ENCODE assay signal across 9 cellular contexts in the genomic region with DNA sequence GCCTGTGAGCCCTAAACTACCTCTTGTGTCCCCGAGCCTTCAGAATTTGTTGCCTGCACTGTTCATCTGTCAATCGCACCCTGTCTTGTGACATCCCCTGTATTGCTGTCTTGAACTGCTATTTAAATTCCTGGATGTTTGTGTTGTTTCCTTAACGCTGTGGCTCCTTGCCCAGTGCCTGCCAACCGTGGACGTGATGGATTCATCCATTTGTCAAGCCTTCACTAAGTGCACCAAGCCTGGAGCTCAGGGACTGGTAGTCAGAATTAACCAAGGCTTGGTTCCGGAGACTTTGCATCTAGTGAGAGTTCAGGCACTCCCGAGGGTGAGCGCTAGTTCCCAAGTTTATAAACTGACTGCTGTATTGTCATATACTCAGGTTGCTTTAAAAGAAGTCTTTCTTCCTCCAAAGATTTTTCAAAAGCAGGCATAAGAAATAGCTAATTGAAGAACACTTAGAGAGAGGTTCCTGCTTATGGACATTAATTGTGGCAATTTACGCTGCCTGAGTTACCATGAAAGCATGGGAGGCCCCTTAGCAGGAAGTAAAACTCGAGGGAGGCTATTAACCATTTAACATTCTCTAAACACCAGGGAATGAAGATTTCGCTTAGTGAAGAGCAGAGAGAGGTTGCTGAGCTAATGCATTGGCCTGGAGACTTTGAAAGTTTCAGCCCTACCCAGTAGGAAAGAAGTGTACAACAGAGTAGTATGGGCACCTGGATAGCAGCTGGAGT. TPM values are rescaled to one million over a fixed set of nuclear protein-coding genes. Genes with fewer than 3 reads are reported as not detected.
DNase-seq lines count a peak whose midpoint lies in the region; TF ChIP-seq lines count a peak whose summit lies in the region.
"Had no signal": no experiment of that assay in that cellular context is flagged by ENCODE, and none has a peak within 500 bp of the region (broad histone marks: within the 10 kb centered on the region; RNA-seq: fewer than 3 reads in every experiment).

No MANE protein-coding gene starts in this region.

- no TSS peak for BruUV-seq in mammary epithelial cell (replicated peaks; lab: Mats Ljungman, UMichigan)

- no peak overlapping the region for H3K9ac ChIP-seq in mammary epithelial cell (ENCODE audit: insufficient read depth, low read length)

- H3K27ac ChIP-seq in mammary epithelial cell (ENCODE audit: insufficient read depth, low read depth, low read length) = no peak overlapping the region

- peak; percentile 3 for DNase-seq in NCI-H1436 treated with DMSO at 0.1 percent for 48 hours (lab: John Stamatoyannopoulos, UW)
- DNase-seq in mammary epithelial cell = peak; percentile 5
- peak; percentile 34 for DNase-seq in left kidney (ENCODE audit: low read depth, low spot score)
- DNase-seq in stromal cell of bone marrow (ENCODE audit: low read depth) = peak; percentile 28
- no peak for DNase-seq in NCI-H526 treated with DMSO at 0.1 percent for 48 hours (lab: John Stamatoyannopoulos, UW)
- no peak for DNase-seq in effector CD8-positive, alpha-beta T cell (lab: John Stamatoyannopoulos, UW)
- no peak for DNase-seq in NCI-H524 (lab: John Stamatoyannopoulos, UW)
- DNase-seq: activated CD4-positive, alpha-beta T cell treated with anti-CD3 and anti-CD28 coated beads, Interleukin-2, amount 10 ng/mL, durations not matched to agents 7 days and 5 days; NCI-H1694 treated with DMSO at 0.1 percent for 48 hours had no signal

- no peaks in the 10 kb centered on the region for H3K9me3 ChIP-seq in mammary epithelial cell (replicated peaks; ENCODE audit: insufficient read depth, low read length)

- H3K27me3 ChIP-seq in mammary epithelial cell (ENCODE audit: insufficient read depth, low read length) = no peaks in the 10 kb centered on the region

- no peaks in the 10 kb centered on the region for H3K36me3 ChIP-seq in mammary epithelial cell (ENCODE audit: insufficient read depth, low read length)

- intact Hi-C loops in mammary epithelial cell (cut with micrococcal nuclease) = no loop called here

- H3K79me2 ChIP-seq in mammary epithelial cell (ENCODE audit: insufficient read depth, low read length) = no peaks in the 10 kb centered on the region

- TF ChIP-seq CTCF in mammary epithelial cell (conservative IDR thresholded peaks at IDR 0.05 in 1 of 2, IDR thresholded peaks at IDR 0.05 in 1 of 2; ENCODE audit: extremely low read depth in 1 of 2, insufficient read depth in 1 of 2, low read depth in 1 of 2, low read length in 2 of 2) = no peak

- dilution Hi-C loops in mammary epithelial cell (cut with HindIII; ENCODE audit: low sequenced_read_pairs) = no loop called here

- no peak overlapping the region for H3K4me2 ChIP-seq in mammary epithelial cell (ENCODE audit: insufficient read depth, low read depth, low read length)

- H2AFZ ChIP-seq in mammary epithelial cell (ENCODE audit: low read depth, low read length) = no peak overlapping the region

- H4K20me1 ChIP-seq in mammary epithelial cell (ENCODE audit: insufficient read depth, low read length) = no peaks in the 10 kb centered on the region

- in situ Hi-C loops in mammary epithelial cell (cut with MboI; ENCODE audit: low sequenced_read_pairs in 2 of 2) = no loop called here

- WGBS in mammary epithelial cell (ENCODE audit: low coverage, missing lambda C conversion rate) = 79% methylated on average over 11 of the region's 11 CpGs

- CTCF ChIA-PET in mammary epithelial cell (lab: Charles Lee; ENCODE audit: low non-redundant PET) = interaction anchor here (0.5 kb wide), 1 partner anchor 96 kb away, joined by 3 read pairs; no protein-coding TSS in a partner anchor

- H3K4me3 ChIP-seq in mammary epithelial cell (replicated peaks in 1 of 3; ENCODE audit: insufficient read depth in 1 of 3, low read depth in 2 of 3, low read length in 3 of 3) = no peak overlapping the region

- no peaks in the 10 kb centered on the region for H3K4me1 ChIP-seq in mammary epithelial cell (ENCODE audit: insufficient read depth, low read length)

RNA-seq across cellular contexts. Expression of gene RGS3, which starts 29.0 kb away (rescaled TPM):
- 10 to 100 TPM; 52.2 to 63.5 TPM for total RNA-seq in mammary epithelial cell
- 48.0 TPM for polyA plus RNA-seq in mammary epithelial cell
- 48.2 TPM for polyA minus RNA-seq in mammary epithelial cell

Comparison
In these comparisons a context has a peak if more than half of its experiments do, and no peak if none do; other contexts are left out.
1. DNase-seq: peak in NCI-H1436 treated with DMSO at 0.1 percent for 48 hours (single experiment), mammary epithelial cell (single experiment), left kidney (single experiment) and stromal cell of bone marrow (single experiment); none in NCI-H526 treated with DMSO at 0.1 percent for 48 hours (single experiment), effector CD8-positive, alpha-beta T cell (single experiment) and NCI-H524 (0 of 2).